8 cellular contexts compared by ENCODE assay signal in the genomic region with DNA sequence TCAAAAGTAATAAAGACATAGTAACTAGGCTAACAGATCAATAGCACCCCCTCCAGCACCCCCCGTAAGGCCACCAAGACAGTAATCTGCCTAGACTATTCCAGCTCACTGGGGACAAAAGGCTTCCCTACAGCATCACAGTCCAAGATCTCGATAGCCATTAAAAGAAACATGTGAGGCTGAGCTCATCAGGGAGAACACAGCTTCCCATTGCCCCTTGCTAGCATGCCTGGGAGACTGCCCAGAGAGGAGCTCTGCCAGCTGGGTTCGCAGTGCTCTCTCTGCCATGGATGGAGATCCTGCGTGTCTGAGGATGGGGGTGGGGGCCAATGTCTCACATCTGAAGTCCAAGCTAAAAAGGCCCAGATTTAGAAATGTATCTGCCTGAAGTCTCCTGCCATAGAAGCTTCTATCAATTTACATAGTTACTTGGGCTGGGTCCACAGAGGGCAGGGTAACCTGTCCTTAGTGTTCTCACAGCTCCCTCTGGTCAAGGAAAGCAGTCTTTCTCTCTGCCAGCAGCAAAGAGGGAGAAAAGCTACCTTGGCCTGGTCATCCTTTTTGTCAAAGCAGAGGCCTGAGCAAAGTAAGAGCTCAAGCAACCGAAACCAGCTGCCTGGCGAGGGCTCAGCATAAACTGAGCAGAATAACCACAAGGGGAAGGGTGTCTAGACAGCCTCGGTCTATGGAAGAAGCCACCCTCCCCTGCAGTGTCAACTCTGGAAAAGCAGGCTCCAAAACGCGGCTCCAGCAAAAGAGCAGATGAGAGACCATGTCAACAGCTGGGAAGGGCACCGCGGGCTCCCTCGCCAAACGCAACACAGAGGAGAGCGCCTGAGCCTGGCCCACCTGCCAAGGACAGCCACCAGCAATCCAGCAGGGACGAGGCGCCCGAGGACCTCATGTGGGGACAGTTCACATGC. TPM values are rescaled to one million over a fixed set of nuclear protein-coding genes. Genes with fewer than 3 reads are reported as not detected.
DNase-seq lines count a peak whose midpoint lies in the region; ATAC-seq and TF ChIP-seq lines count a peak whose summit lies in the region.

No MANE protein-coding gene starts in this region.

- peaks cover 18% of the 10 kb centered on the region for H3F3A ChIP-seq in neural progenitor cell (ENCODE audit: low read depth)

- H3K4me1 Mint-ChIP-seq in neural progenitor cell: peaks cover 68% of the 10 kb centered on the region

- H3K79me2 ChIP-seq in OCI-LY3 (ENCODE audit: low read length) (peaks cover 100% of the 10 kb centered on the region), neural progenitor cell (ENCODE audit: low read depth) (peaks cover 100% of the 10 kb centered on the region)

- TF ChIP-seq EP300 in esophagus muscularis mucosa (IDR thresholded peaks at IDR 0.05): no peak

- no peak overlapping the region for H3K4me3 Mint-ChIP-seq in neural progenitor cell

- TF ChIP-seq CTCF in OCI-LY3 (IDR thresholded peaks at IDR 0.05; ENCODE audit: low read depth, low read length) (no peak), esophagus muscularis mucosa (IDR thresholded peaks at IDR 0.05) (no peak), neural progenitor cell (IDR thresholded peaks at IDR 0.05) (no peak)

- peaks cover 6% of the 10 kb centered on the region for H3K9me3 ChIP-seq in OCI-LY3 (ENCODE audit: insufficient read depth, low read length)
- no peaks in the 10 kb centered on the region for H3K9me3 ChIP-seq in esophagus muscularis mucosa
- no peaks in the 10 kb centered on the region for H3K9me3 ChIP-seq in neural progenitor cell (ENCODE audit: low read depth)
- H3K9me3 ChIP-seq in effector memory CD4-positive, alpha-beta T cell (ENCODE audit: control insufficient read depth, low read length): no peaks in the 10 kb centered on the region

- H3K4me1 ChIP-seq in OCI-LY3 (ENCODE audit: low read length): peaks cover 63% of the 10 kb centered on the region
- H3K4me1 ChIP-seq in esophagus muscularis mucosa: peaks cover 93 to 100% (median 100%) of the 10 kb centered on the region in 4 donors
- H3K4me1 ChIP-seq in neural progenitor cell: peaks cover 91% of the 10 kb centered on the region
- peaks cover 38% of the 10 kb centered on the region for H3K4me1 ChIP-seq in effector memory CD4-positive, alpha-beta T cell (ENCODE audit: control insufficient read depth, insufficient read depth, low read length, poor library complexity, severe bottlenecking)

- peak overlapping the region; percentile 41 for H3K27ac ChIP-seq in OCI-LY3 (ENCODE audit: low read length)
- H3K27ac ChIP-seq in esophagus muscularis mucosa (replicated peaks in 1 of 4): peak overlapping the region; percentile 86 to 99 (median 92)
- peak overlapping the region; percentile 74 for H3K27ac ChIP-seq in neural progenitor cell
- no peak overlapping the region for H3K27ac ChIP-seq in effector memory CD4-positive, alpha-beta T cell (ENCODE audit: insufficient read depth, low read length, poor library complexity, severe bottlenecking)

- 45% methylated on average over 10 of the region's 17 CpGs for WGBS in esophagus muscularis mucosa

- intact Hi-C loops in esophagus muscularis mucosa (cut with DNase I): no loop called here

- H2AFZ ChIP-seq in OCI-LY3 (ENCODE audit: low read depth, low read length) (no peak overlapping the region), neural progenitor cell (replicated peaks) (no peak overlapping the region)

- peaks cover 24% of the 10 kb centered on the region for H3K36me3 Mint-ChIP-seq in neural progenitor cell

- peaks cover 5% of the 10 kb centered on the region for H3K9me3 Mint-ChIP-seq in neural progenitor cell

- no peaks in the 10 kb centered on the region for H3K27me3 Mint-ChIP-seq in neural progenitor cell (ENCODE audit: insufficient read depth, low read depth)

- H3K9ac ChIP-seq in OCI-LY3 (ENCODE audit: low read length): peak overlapping the region; percentile 26; the same call in 1 of the 2 replicates
- H3K9ac ChIP-seq in neural progenitor cell: no peak overlapping the region

- H3K27me3 ChIP-seq in OCI-LY3 (ENCODE audit: low read depth, low read length) (no peaks in the 10 kb centered on the region), esophagus muscularis mucosa (no peaks in the 10 kb centered on the region), neural progenitor cell (no peaks in the 10 kb centered on the region)
- H3K27me3 ChIP-seq in effector memory CD4-positive, alpha-beta T cell (replicated peaks; ENCODE audit: control insufficient read depth, insufficient read depth, low read length, poor library complexity, severe bottlenecking): no peaks in the 10 kb centered on the region

- peak overlapping the region; percentile 26; the same call in 1 of the 2 replicates for H3K4me3 ChIP-seq in OCI-LY3 (ENCODE audit: low read length)
- H3K4me3 ChIP-seq in esophagus muscularis mucosa: peak overlapping the region in 2 of 4 donors; percentile 6 to 11
- H3K4me3 ChIP-seq in neural progenitor cell: no peak overlapping the region
- no peak overlapping the region for H3K4me3 ChIP-seq in effector memory CD4-positive, alpha-beta T cell (ENCODE audit: insufficient read depth, low read depth, low read length, poor library complexity, severe bottlenecking)

- peak; percentile 36 for DNase-seq in activated T-cell treated with anti-CD3 and anti-CD28 coated beads, Interleukin-2, amount 50 U/mL, for 1 hour
- no peak for DNase-seq in activated T-cell treated with anti-CD3 and anti-CD28 coated beads for 4 hours
- peak; percentile 96 for DNase-seq in esophagus muscularis mucosa (ENCODE audit: extremely low spot score)
- DNase-seq in neural progenitor cell (ENCODE audit: low spot score): peak; percentile 45
- DNase-seq in effector memory CD4-positive, alpha-beta T cell: no peak
- DNase-seq in UCSD-AML1 (lab: John Stamatoyannopoulos, UW; ENCODE audit: unreplicated experiment): no peak

- H3K4me2 ChIP-seq in OCI-LY3 (ENCODE audit: low read length): peak overlapping the region; percentile 73
- H3K4me2 ChIP-seq in neural progenitor cell: peak overlapping the region; percentile 39

- H3K36me3 ChIP-seq in OCI-LY3 (replicated peaks; ENCODE audit: low read depth, low read length) (peaks cover 9% of the 10 kb centered on the region), esophagus muscularis mucosa (no peaks in the 10 kb centered on the region), neural progenitor cell (no peaks in the 10 kb centered on the region)
- no peaks in the 10 kb centered on the region for H3K36me3 ChIP-seq in effector memory CD4-positive, alpha-beta T cell (ENCODE audit: control insufficient read depth, insufficient read depth, low read length)

- no peak for ATAC-seq in GM21360 (IDR thresholded peaks at IDR 0.05; ENCODE audit: unreplicated experiment)

- peaks cover 23% of the 10 kb centered on the region; the same call in 1 of the 2 replicates for H4K20me1 ChIP-seq in OCI-LY3 (ENCODE audit: insufficient read depth, low read length)
- peaks cover 100% of the 10 kb centered on the region for H4K20me1 ChIP-seq in neural progenitor cell (ENCODE audit: low read depth)

- peak overlapping the region; percentile 93 for H3K27ac Mint-ChIP-seq in neural progenitor cell

- TF ChIP-seq POLR2A in esophagus muscularis mucosa (IDR thresholded peaks at IDR 0.05; ENCODE audit: low read depth): no peak

RNA-seq across cellular contexts. Expression of gene LRIG1, which starts 17.6 kb away (rescaled TPM):
- total RNA-seq in esophagus muscularis mucosa (100 to 1,000 TPM in 3 of 4 donors, 10 to 100 TPM in 1; 95.3 to 136 (median 131) TPM), neural progenitor cell (ENCODE audit: low replicate concordance) (169 and 184 TPM in 2 replicates)

Comparison
In these comparisons a context has a peak if more than half of its experiments do, and no peak if none do; other contexts are left out.
1. DNase-seq: peak in activated T-cell treated with anti-CD3 and anti-CD28 coated beads, Interleukin-2, amount 50 U/mL, for 1 hour (single experiment), esophagus muscularis mucosa (single experiment) and neural progenitor cell (single experiment); none in activated T-cell treated with anti-CD3 and anti-CD28 coated beads for 4 hours (single experiment), effector memory CD4-positive, alpha-beta T cell (0 of 3) and UCSD-AML1 (single experiment).